In genomic region chr17:7792611-7793010, GRCh38 we compare ENCODE assay signal across 29 cellular contexts.
"Had no signal": no experiment of that assay in that cellular context is flagged by ENCODE, and none has a peak within 500 bp of the region (broad histone marks: within the 10 kb centered on the region; RNA-seq: fewer than 3 reads in every experiment).

No MANE protein-coding gene starts in this region.

- H3K27me3 ChIP-seq: neural progenitor cell, neutrophil, pancreas, right lobe of liver, testis, transverse colon, uterus had no signal

- H3K27ac ChIP-seq: neural progenitor cell, neutrophil, pancreas, psoas muscle, right lobe of liver, skin epidermis, stomach, suprapubic skin, testis, tibial artery, transverse colon, upper lobe of right lung, uterus had no signal

- H3K4me3 ChIP-seq: neural progenitor cell, pancreas, psoas muscle, right lobe of liver, skin epidermis, smooth muscle cell, stomach, suprapubic skin, testis, tibial artery, transverse colon, upper lobe of right lung, uterus had no signal

- H3K36me3 Mint-ChIP-seq: naive thymus-derived CD4-positive, alpha-beta T cell; natural killer cell; neural progenitor cell; stimulated activated effector memory CD8-positive, alpha-beta T cell treated with anti-CD3 and anti-CD28 coated beads, Interleukin-12 subunit alpha, Interleukin-12 subunit beta, amount 100 ng/mL, for 72 hours; type B pancreatic cell had no signal

- H3K4me1 Mint-ChIP-seq: naive thymus-derived CD4-positive, alpha-beta T cell; natural killer cell; nephron; stimulated activated effector memory CD8-positive, alpha-beta T cell treated with anti-CD3 and anti-CD28 coated beads, Interleukin-12 subunit alpha, Interleukin-12 subunit beta, amount 100 ng/mL, for 72 hours; stimulated activated naive B cell treated with anti-CD40 and anti-IgM and Interleukin-4, amounts not matched to agents 10 μg/mL and 1 μg/mL and 100 μg/mL, for 72 hours had no signal

- H3K36me3 ChIP-seq: neural progenitor cell, neutrophil, pancreas, right lobe of liver, stomach, suprapubic skin, tibial artery, transverse colon, upper lobe of right lung, uterus had no signal

- H3K4me1 ChIP-seq: pancreas, psoas muscle, right lobe of liver, stomach, suprapubic skin, testis, tibial artery, transverse colon, upper lobe of right lung, uterus had no signal

- DNase-seq: naive thymus-derived CD4-positive, alpha-beta T cell; natural killer cell; nucleus accumbens; pancreas; psoas muscle; right cardiac atrium; right lobe of liver; stimulated activated CD4-positive, alpha-beta T cell treated with anti-CD3 and anti-CD28 coated beads, Interleukin-15, amount 100 ng/mL, for 24 hours; stimulated activated CD4-positive, alpha-beta T cell treated with anti-CD3 and anti-CD28 coated beads, Interleukin-2, amount 100 ng/mL, for 24 hours; stimulated activated CD4-positive, alpha-beta T cell treated with anti-CD3 and anti-CD28 coated beads, Interleukin-2, amount 100 ng/mL, for 48 hours; stimulated activated CD4-positive, alpha-beta T cell treated with anti-CD3 and anti-CD28 coated beads, Interleukin-4, amount 100 ng/mL, for 24 hours; stimulated activated naive B cell treated with anti-CD40 and anti-IgM and Interleukin-4, amounts not matched to agents 10 μg/mL and 1 μg/mL and 100 μg/mL, for 72 hours; stimulated activated naive CD4-positive, alpha-beta T cell treated with Interleukin-2 at 50 U/mL for 16 hours; stomach; testis; tibial artery; transverse colon; upper lobe of right lung; uterus had no signal

- ATAC-seq: naive thymus-derived CD4-positive, alpha-beta T cell; natural killer cell; pancreas; psoas muscle; right cardiac atrium; stimulated activated effector memory CD8-positive, alpha-beta T cell treated with anti-CD3 and anti-CD28 coated beads, Interleukin-12 subunit alpha, Interleukin-12 subunit beta, amount 100 ng/mL, for 72 hours; stimulated activated naive B cell treated with anti-CD40 and anti-IgM and Interleukin-4, amounts not matched to agents 10 μg/mL and 1 μg/mL and 100 μg/mL, for 72 hours had no signal

- H3K9me3 Mint-ChIP-seq: naive thymus-derived CD4-positive, alpha-beta T cell; natural killer cell; nephron; neural progenitor cell; stimulated activated effector memory CD8-positive, alpha-beta T cell treated with anti-CD3 and anti-CD28 coated beads, Interleukin-12 subunit alpha, Interleukin-12 subunit beta, amount 100 ng/mL, for 72 hours; stimulated activated naive B cell treated with anti-CD40 and anti-IgM and Interleukin-4, amounts not matched to agents 10 μg/mL and 1 μg/mL and 100 μg/mL, for 72 hours; stimulated activated naive CD8-positive, alpha-beta T cell treated with anti-CD3 and anti-CD28 coated beads, Interleukin-15, Interleukin-2, amounts not matched to agents 100 ng/mL and 50 ng/mL, for 24 hours; type B pancreatic cell had no signal

- H3K4me3 Mint-ChIP-seq: naive thymus-derived CD4-positive, alpha-beta T cell; natural killer cell; nephron; neural progenitor cell; stimulated activated effector memory CD8-positive, alpha-beta T cell treated with anti-CD3 and anti-CD28 coated beads, Interleukin-12 subunit alpha, Interleukin-12 subunit beta, amount 100 ng/mL, for 72 hours; stimulated activated naive B cell treated with anti-CD40 and anti-IgM and Interleukin-4, amounts not matched to agents 10 μg/mL and 1 μg/mL and 100 μg/mL, for 72 hours; stimulated activated naive CD8-positive, alpha-beta T cell treated with anti-CD3 and anti-CD28 coated beads, Interleukin-15, Interleukin-2, amounts not matched to agents 100 ng/mL and 50 ng/mL, for 24 hours; type B pancreatic cell had no signal

- H3K27ac Mint-ChIP-seq: natural killer cell; nephron; progenitor cell of endocrine pancreas; stimulated activated effector memory CD8-positive, alpha-beta T cell treated with anti-CD3 and anti-CD28 coated beads, Interleukin-12 subunit alpha, Interleukin-12 subunit beta, amount 100 ng/mL, for 72 hours; stimulated activated naive B cell treated with anti-CD40 and anti-IgM and Interleukin-4, amounts not matched to agents 10 μg/mL and 1 μg/mL and 100 μg/mL, for 72 hours; stimulated activated naive CD8-positive, alpha-beta T cell treated with anti-CD3 and anti-CD28 coated beads, Interleukin-15, Interleukin-2, amounts not matched to agents 100 ng/mL and 50 ng/mL, for 24 hours; type B pancreatic cell had no signal

- H3K9me3 ChIP-seq: neutrophil, pancreas, psoas muscle, right lobe of liver, stomach, suprapubic skin, testis, tibial artery, transverse colon, upper lobe of right lung, uterus had no signal
